25 cellular contexts compared by ENCODE assay signal in the genomic region with DNA sequence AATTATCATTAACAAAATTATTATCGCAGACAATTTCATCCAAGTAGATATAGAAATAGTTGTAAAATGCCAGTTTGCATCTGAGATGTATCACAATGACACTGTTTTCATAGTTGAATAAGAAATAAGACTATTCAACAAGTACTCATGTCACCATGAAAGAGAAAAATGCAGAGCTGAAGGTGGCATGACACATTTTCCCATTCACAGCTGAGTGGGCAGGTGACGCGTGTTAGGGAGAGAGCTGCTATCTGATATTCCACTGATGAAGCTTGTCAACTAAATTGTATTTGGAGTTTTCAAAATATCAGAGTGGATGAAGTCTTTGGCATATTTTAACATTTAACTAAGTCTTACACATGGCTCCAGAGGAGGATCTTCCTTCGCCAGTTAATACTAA.
DNase-seq lines count a peak whose midpoint lies in the region; ATAC-seq and TF ChIP-seq lines count a peak whose summit lies in the region.
"Had no signal": no experiment of that assay in that cellular context is flagged by ENCODE, and none has a peak within 500 bp of the region (broad histone marks: within the 10 kb centered on the region; RNA-seq: fewer than 3 reads in every experiment).

No MANE protein-coding gene starts in this region.

- H4K20me1 ChIP-seq in smooth muscle cell (ENCODE audit: low read depth): no peaks in the 10 kb centered on the region

- H2AFZ ChIP-seq in smooth muscle cell (ENCODE audit: low read depth): no peak overlapping the region

- H3K36me3 Mint-ChIP-seq in progenitor cell of endocrine pancreas (ENCODE audit: insufficient read depth): no peaks in the 10 kb centered on the region
- H3K36me3 Mint-ChIP-seq: activated CD4-positive, alpha-beta memory T cell treated with anti-CD3 and anti-CD28 coated beads for 36 hours had no signal

- H3K9me3 Mint-ChIP-seq in progenitor cell of endocrine pancreas (ENCODE audit: low read depth): no peaks in the 10 kb centered on the region
- H3K9me3 Mint-ChIP-seq: activated CD4-positive, alpha-beta memory T cell treated with anti-CD3 and anti-CD28 coated beads for 36 hours; activated naive CD4-positive, alpha-beta T cell treated with anti-CD3 and anti-CD28 coated beads for 36 hours; stimulated activated naive CD8-positive, alpha-beta T cell treated with anti-CD3 and anti-CD28 coated beads, Interleukin-15, amount 100 ng/mL, for 72 hours had no signal

- POLR2A ChIA-PET in Panc1 (lab: Charles Lee): no interaction called here

- WGBS in smooth muscle cell (ENCODE audit: low lambda C conversion rate): over 99% methylated on average over 4 of the region's 4 CpGs

- no peaks in the 10 kb centered on the region for H3K79me2 ChIP-seq in smooth muscle cell (ENCODE audit: low read depth)

- H3K9me3 ChIP-seq in Panc1 (ENCODE audit: control insufficient read depth, insufficient read depth, low read depth, low read length) (no peaks in the 10 kb centered on the region), smooth muscle cell (replicated peaks; ENCODE audit: low read depth) (no peaks in the 10 kb centered on the region)
- H3K9me3 ChIP-seq: esophagus squamous epithelium, heart right ventricle, right lobe of liver, vagina had no signal

- H3K27ac ChIP-seq in Panc1 (ENCODE audit: low read length) (peak overlapping the region; percentile 72), smooth muscle cell (ENCODE audit: low read depth) (no peak overlapping the region)
- H3K27ac ChIP-seq: esophagus squamous epithelium, foreskin keratinocyte, heart right ventricle, right lobe of liver, vagina had no signal

- H3K27me3 Mint-ChIP-seq in progenitor cell of endocrine pancreas: no peaks in the 10 kb centered on the region
- H3K27me3 Mint-ChIP-seq: activated CD4-positive, alpha-beta memory T cell treated with anti-CD3 and anti-CD28 coated beads for 36 hours; stimulated activated naive CD8-positive, alpha-beta T cell treated with anti-CD3 and anti-CD28 coated beads, Interleukin-15, amount 100 ng/mL, for 72 hours had no signal

- in situ Hi-C loops in Caki2 (cut with HindIII; ENCODE audit: low pct_unique_long_range_greater_than_20kb, low sequenced_read_pairs): no loop called here
- in situ Hi-C loops in Panc1 (cut with HindIII; ENCODE audit: low pct_unique_long_range_greater_than_20kb, low sequenced_read_pairs): no loop called here

- H3K36me3 ChIP-seq in Panc1 (ENCODE audit: control insufficient read depth, insufficient read depth, low read length) (no peaks in the 10 kb centered on the region), smooth muscle cell (ENCODE audit: low read depth) (no peaks in the 10 kb centered on the region)
- H3K36me3 ChIP-seq: esophagus squamous epithelium, heart right ventricle, right lobe of liver, vagina had no signal

- peaks cover 29% of the 10 kb centered on the region for H3K4me1 Mint-ChIP-seq in progenitor cell of endocrine pancreas (ENCODE audit: low read depth)
- H3K4me1 Mint-ChIP-seq: stimulated activated naive CD8-positive, alpha-beta T cell treated with anti-CD3 and anti-CD28 coated beads, Interleukin-15, amount 100 ng/mL, for 72 hours had no signal

- intact Hi-C loops in Panc1 (cut with micrococcal nuclease; ENCODE audit: unreplicated experiment): no loop called here

- no TSS peak for BruUV-seq in Panc1 (replicated peaks; lab: Mats Ljungman, UMichigan)

- H3K27ac Mint-ChIP-seq in progenitor cell of endocrine pancreas: peak overlapping the region; percentile 2
- H3K27ac Mint-ChIP-seq: activated CD4-positive, alpha-beta memory T cell treated with anti-CD3 and anti-CD28 coated beads for 36 hours; activated naive CD4-positive, alpha-beta T cell treated with anti-CD3 and anti-CD28 coated beads for 36 hours; stimulated activated naive CD8-positive, alpha-beta T cell treated with anti-CD3 and anti-CD28 coated beads, Interleukin-15, amount 100 ng/mL, for 72 hours had no signal

- H3K4me3 ChIP-seq in Panc1 (ENCODE audit: low read depth in 2 of 2, low read length in 2 of 2): no peak overlapping the region
- no peak overlapping the region for H3K4me3 ChIP-seq in smooth muscle cell
- H3K4me3 ChIP-seq: esophagus squamous epithelium, heart right ventricle, lung, right lobe of liver, vagina had no signal

- no peak overlapping the region for H3K4me2 ChIP-seq in smooth muscle cell

- no peaks in the 10 kb centered on the region for H3F3A ChIP-seq in smooth muscle cell (ENCODE audit: low read depth)

- ATAC-seq in Panc1 (no peak), HG03159 (IDR thresholded peaks at IDR 0.05; ENCODE audit: unreplicated experiment) (no peak)
- ATAC-seq: foreskin keratinocyte; heart right ventricle; HepG2; right lobe of liver; Right ventricle myocardium inferior; stimulated activated naive CD8-positive, alpha-beta T cell treated with anti-CD3 and anti-CD28 coated beads, Interleukin-15, amount 100 ng/mL, for 72 hours had no signal

- TF ChIP-seq CTCF in Panc1 (IDR thresholded peaks at IDR 0.05): no peak
- TF ChIP-seq CTCF in progenitor cell of endocrine pancreas (IDR thresholded peaks at IDR 0.05; ENCODE audit: unreplicated experiment): no peak
- TF ChIP-seq CTCF in smooth muscle cell (IDR thresholded peaks at IDR 0.05; ENCODE audit: borderline replicate concordance, insufficient read depth, poor library complexity, severe bottlenecking): no peak

- peak; percentile 52 for DNase-seq in Caki2 (ENCODE audit: low read depth)
- DNase-seq in Panc1 (ENCODE audit: low read depth, low spot score): no peak
- peak; percentile 36 for DNase-seq in kidney glomerular epithelial cell (lab: John Stamatoyannopoulos, UW)
- no peak for DNase-seq in progenitor cell of endocrine pancreas (ENCODE audit: low spot score, unreplicated experiment)
- DNase-seq in smooth muscle cell (lab: John Stamatoyannopoulos, UW; ENCODE audit: unreplicated experiment): no peak
- DNase-seq in T-helper 1 cell: no peak
- DNase-seq in AML-193 (lab: John Stamatoyannopoulos, UW): no peak
- DNase-seq: ACHN; activated CD4-positive, alpha-beta memory T cell treated with anti-CD3 and anti-CD28 coated beads for 36 hours; activated CD4-positive, alpha-beta T cell treated with anti-CD3 and anti-CD28 coated beads for 1 hour; activated naive CD4-positive, alpha-beta T cell treated with anti-CD3 and anti-CD28 coated beads for 36 hours; esophagus squamous epithelium; foreskin keratinocyte; heart right ventricle; kidney; NCI-H146; NCI-H510A; right lobe of liver; stimulated activated CD4-positive, alpha-beta T cell treated with anti-CD3 and anti-CD28 coated beads, Interleukin-2, amount 100 ng/mL, for 48 hours; stimulated activated naive CD8-positive, alpha-beta T cell treated with anti-CD3 and anti-CD28 coated beads, Interleukin-15, amount 100 ng/mL, for 72 hours had no signal

- H3K4me3 Mint-ChIP-seq in progenitor cell of endocrine pancreas (ENCODE audit: low read depth): no peak overlapping the region
- H3K4me3 Mint-ChIP-seq: activated CD4-positive, alpha-beta memory T cell treated with anti-CD3 and anti-CD28 coated beads for 36 hours; activated naive CD4-positive, alpha-beta T cell treated with anti-CD3 and anti-CD28 coated beads for 36 hours; stimulated activated naive CD8-positive, alpha-beta T cell treated with anti-CD3 and anti-CD28 coated beads, Interleukin-15, amount 100 ng/mL, for 72 hours had no signal

- H3K4me1 ChIP-seq in Panc1 (ENCODE audit: control insufficient read depth, insufficient read depth, low read length) (peaks cover 30% of the 10 kb centered on the region), smooth muscle cell (ENCODE audit: low read depth) (peaks cover 41% of the 10 kb centered on the region)
- H3K4me1 ChIP-seq: right lobe of liver had no signal

- H3K9ac ChIP-seq in smooth muscle cell (ENCODE audit: low read depth): no peak overlapping the region

- H3K27me3 ChIP-seq in Panc1 (ENCODE audit: control insufficient read depth, insufficient read depth, low read length) (no peaks in the 10 kb centered on the region), smooth muscle cell (ENCODE audit: low read depth) (no peaks in the 10 kb centered on the region)
- H3K27me3 ChIP-seq: esophagus squamous epithelium, foreskin keratinocyte, heart right ventricle, right lobe of liver, vagina had no signal

- CTCF ChIA-PET in Panc1 (lab: Charles Lee): no interaction called here

Comparison
In these comparisons a context has a peak if more than half of its experiments do, and no peak if none do; other contexts are left out.
1. DNase-seq: peak in Caki2 (single experiment) and kidney glomerular epithelial cell (single experiment); none in Panc1 (single experiment), progenitor cell of endocrine pancreas (single experiment), smooth muscle cell (single experiment), T-helper 1 cell (0 of 5) and AML-193 (0 of 2).